Comparison of ENCODE assay signal across 35 cellular contexts in genomic region chr19:49255674-49256073, GRCh38.
"Had no signal": no experiment of that assay in that cellular context is flagged by ENCODE, and none has a peak within 500 bp of the region (broad histone marks: within the 10 kb centered on the region; RNA-seq: fewer than 3 reads in every experiment).

No MANE protein-coding gene starts in this region.

- ATAC-seq: activated CD8-positive, alpha-beta memory T cell treated with anti-CD3 and anti-CD28 coated beads, Interleukin-2, amount 10 ng/mL, durations not matched to agents 7 days and 5 days; activated naive CD8-positive, alpha-beta T cell treated with anti-CD3 and anti-CD28 coated beads, Interleukin-2, amount 50 U/mL, for 24 hours; K562; PC-3 had no signal

- H3K4me3 Mint-ChIP-seq: activated CD4-positive, alpha-beta memory T cell treated with anti-CD3 and anti-CD28 coated beads, Interleukin-2, amount 10 ng/mL, durations not matched to agents 7 days and 5 days; activated CD8-positive, alpha-beta memory T cell treated with anti-CD3 and anti-CD28 coated beads, Interleukin-2, amount 10 ng/mL, durations not matched to agents 7 days and 5 days; activated naive CD4-positive, alpha-beta T cell treated with anti-CD3 and anti-CD28 coated beads, Interleukin-2, amount 10 ng/mL, durations not matched to agents 7 days and 5 days; activated naive CD8-positive, alpha-beta T cell; activated naive CD8-positive, alpha-beta T cell treated with anti-CD3 and anti-CD28 coated beads, Interleukin-2, amount 50 U/mL, for 24 hours had no signal

- H3K4me3 ChIP-seq: cardiac muscle cell, K562, Peyer's patch had no signal

- H3K27ac ChIP-seq: brain microvascular endothelial cell, cardiac muscle cell, Peyer's patch, WERI-Rb-1 had no signal

- H3K27me3 ChIP-seq: brain microvascular endothelial cell, cardiac muscle cell, Peyer's patch had no signal

- H3K4me1 ChIP-seq: Peyer's patch had no signal

- DNase-seq: activated CD4-positive, alpha-beta memory T cell treated with anti-CD3 and anti-CD28 coated beads, Interleukin-2, amount 10 ng/mL, durations not matched to agents 7 days and 5 days; activated CD4-positive, alpha-beta T cell treated with anti-CD3 and anti-CD28 coated beads for 1 hour; activated CD4-positive, alpha-beta T cell treated with anti-CD3 and anti-CD28 coated beads for 48 hours; activated CD4-positive, CD25-positive, alpha-beta regulatory T cell; activated CD8-positive, alpha-beta memory T cell treated with anti-CD3 and anti-CD28 coated beads for 24 hours; activated CD8-positive, alpha-beta memory T cell treated with anti-CD3 and anti-CD28 coated beads, Interleukin-2, amount 10 ng/mL, durations not matched to agents 7 days and 5 days; activated CD8-positive, alpha-beta memory T cell treated with anti-CD3 and anti-CD28 coated beads, Interleukin-2, amount 50 U/mL, for 48 hours; activated effector memory CD4-positive, alpha-beta T cell treated with Interleukin-2 at 50 U/mL for 16 hours; activated naive CD4-positive, alpha-beta T cell treated with anti-CD3 and anti-CD28 coated beads, Interleukin-2, amount 10 ng/mL, durations not matched to agents 7 days and 5 days; activated naive CD8-positive, alpha-beta T cell treated with anti-CD3 and anti-CD28 coated beads, Interleukin-2, amount 50 U/mL, for 24 hours; activated T-cell treated with anti-CD3 and anti-CD28 coated beads, Interleukin-2, amount 50 U/mL, for 48 hours; anterior cingulate cortex; brain microvascular endothelial cell; NCI-H1048; NCI-H1105 treated with DMSO at 0.1 percent for 48 hours; NCI-H1436; NCI-H1694; NCI-H1930; NCI-H2081 treated with DMSO at 0.1 percent for 48 hours; NCI-H226; NCI-H446 treated with DMSO at 0.1 percent for 48 hours; NCI-H524; NCI-H69; NCI-H82; NK-92 treated with Interleukin-12 subunit alpha and Interleukin-12 subunit beta, amount 100 ng/mL, for 24 hours; PC-3; Peyer's patch; RPMI8226; SW 1271; T-helper 1 cell; T1000; WERI-Rb-1 had no signal

- H3K27ac Mint-ChIP-seq: activated CD4-positive, alpha-beta memory T cell treated with anti-CD3 and anti-CD28 coated beads, Interleukin-2, amount 10 ng/mL, durations not matched to agents 7 days and 5 days; activated CD8-positive, alpha-beta memory T cell treated with anti-CD3 and anti-CD28 coated beads, Interleukin-2, amount 10 ng/mL, durations not matched to agents 7 days and 5 days; activated naive CD4-positive, alpha-beta T cell treated with anti-CD3 and anti-CD28 coated beads, Interleukin-2, amount 10 ng/mL, durations not matched to agents 7 days and 5 days; activated naive CD8-positive, alpha-beta T cell; activated naive CD8-positive, alpha-beta T cell treated with anti-CD3 and anti-CD28 coated beads, Interleukin-2, amount 50 U/mL, for 24 hours had no signal

- H3K4me1 Mint-ChIP-seq: activated CD4-positive, alpha-beta memory T cell treated with anti-CD3 and anti-CD28 coated beads, Interleukin-2, amount 10 ng/mL, durations not matched to agents 7 days and 5 days; activated CD8-positive, alpha-beta memory T cell treated with anti-CD3 and anti-CD28 coated beads, Interleukin-2, amount 10 ng/mL, durations not matched to agents 7 days and 5 days; activated naive CD4-positive, alpha-beta T cell treated with anti-CD3 and anti-CD28 coated beads, Interleukin-2, amount 10 ng/mL, durations not matched to agents 7 days and 5 days; activated naive CD8-positive, alpha-beta T cell treated with anti-CD3 and anti-CD28 coated beads, Interleukin-2, amount 50 U/mL, for 24 hours had no signal

- H3K36me3 ChIP-seq: brain microvascular endothelial cell, cardiac muscle cell, Peyer's patch, WERI-Rb-1 had no signal
